In genomic region chr1:231395051-231395995, GRCh38 we compare ENCODE assay signal across 8 cellular contexts. TPM values are rescaled to one million over a fixed set of nuclear protein-coding genes. Genes with fewer than 3 reads are reported as not detected.
DNase-seq lines count a peak whose midpoint lies in the region; ATAC-seq and TF ChIP-seq lines count a peak whose summit lies in the region.

No MANE protein-coding gene starts in this region.

- intact Hi-C loops in Calu3 (cut with micrococcal nuclease; ENCODE audit: unreplicated experiment), result loop anchor here (2.0 kb wide), 2 partner anchors 13 to 23 kb away; no protein-coding TSS in a partner anchor

- TF ChIP-seq CTCF in Calu3 (IDR thresholded peaks at IDR 0.05; ENCODE audit: unreplicated experiment), result no peak
- no peak for TF ChIP-seq CTCF in RWPE2 (IDR thresholded peaks at IDR 0.05; ENCODE audit: poor library complexity, severe bottlenecking)
- TF ChIP-seq CTCF in fibroblast of the aortic adventitia (IDR thresholded peaks at IDR 0.05; ENCODE audit: insufficient read depth, low read length), result no peak

- H3K9me3 Mint-ChIP-seq in Calu3 (ENCODE audit: low read depth, unreplicated experiment), result no peaks in the 10 kb centered on the region

- H3K27me3 Mint-ChIP-seq in Calu3 (ENCODE audit: unreplicated experiment), result no peaks in the 10 kb centered on the region

- no peaks in the 10 kb centered on the region for H3K9me3 ChIP-seq in RWPE2 (ENCODE audit: severe bottlenecking)

- H3K4me3 Mint-ChIP-seq in Calu3 (ENCODE audit: low read depth, unreplicated experiment), result peak overlapping the region; percentile 50

- peaks cover under 1% of the 10 kb centered on the region; the same call in 1 of the 2 replicates for H3K36me3 ChIP-seq in RWPE2 (ENCODE audit: low read depth)

- no peaks in the 10 kb centered on the region for H3K27me3 ChIP-seq in RWPE2 (ENCODE audit: insufficient read depth, poor library complexity, severe bottlenecking)

- H3K4me1 ChIP-seq in RWPE2 (ENCODE audit: insufficient read depth, poor library complexity, severe bottlenecking), result peaks cover 29% of the 10 kb centered on the region

- DNase-seq in Calu3 (peak; percentile 47), RWPE2 (ENCODE audit: low spot score) (no peak), fibroblast of the aortic adventitia (ENCODE audit: low read depth) (peak; percentile 99), pons (ENCODE audit: low spot score) (peak; percentile 59), AML-193 (lab: John Stamatoyannopoulos, UW) (no peak)

- peak; percentile 95 for ATAC-seq in RWPE2 (ENCODE audit: low read depth)
- no peak for ATAC-seq in GM18519 (IDR thresholded peaks at IDR 0.05; ENCODE audit: low FRiP score, unreplicated experiment)
- no peak for ATAC-seq in GM18505 (IDR thresholded peaks at IDR 0.05; ENCODE audit: unreplicated experiment)
- no peak for ATAC-seq in GM18511 (IDR thresholded peaks at IDR 0.05; ENCODE audit: unreplicated experiment)

- H3K4me1 Mint-ChIP-seq in Calu3 (ENCODE audit: low read depth, unreplicated experiment), result peaks cover 83% of the 10 kb centered on the region

- CTCF ChIA-PET in Calu3 (lab: Charles Lee), result interaction anchor here (1.1 kb wide), 1 partner anchor 10 kb away, joined by 4 read pairs; no protein-coding TSS in a partner anchor

- H3K27ac ChIP-seq in RWPE2 (ENCODE audit: poor library complexity, severe bottlenecking), result peak overlapping the region; percentile 94

- no peak for TF ChIP-seq POLR2A in GM18505 (IDR thresholded peaks at IDR 0.05; ENCODE audit: borderline replicate concordance, extremely low read depth, insufficient read depth, insufficient read length)

- BruUV-seq in Calu3 (replicated peaks; lab: Mats Ljungman, UMichigan), result TSS peak; percentile 91

- H3K36me3 Mint-ChIP-seq in Calu3 (ENCODE audit: insufficient read depth, unreplicated experiment), result peaks cover 9% of the 10 kb centered on the region

- no peak overlapping the region for H3K4me3 ChIP-seq in RWPE2 (ENCODE audit: severe bottlenecking)
- peak overlapping the region; percentile 1 for H3K4me3 ChIP-seq in fibroblast of the aortic adventitia (ENCODE audit: low read depth, low read length)

- H3K27ac Mint-ChIP-seq in Calu3 (ENCODE audit: unreplicated experiment), result peak overlapping the region; percentile 78

RNA-seq across cellular contexts. Expression of gene EGLN1, which starts 26.8 kb away (rescaled TPM):
- total RNA-seq in Calu3 (2022) (33.3 and 34.9 TPM in 2 replicates), fibroblast of the aortic adventitia (ENCODE audit: low replicate concordance) (31.2 and 44.1 TPM in 2 replicates)

RNA-seq across cellular contexts. Expression of gene SPRTN, which starts 57.2 kb away (rescaled TPM):
- total RNA-seq in Calu3 (2022) (17.4 and 19.7 TPM in 2 replicates), fibroblast of the aortic adventitia (ENCODE audit: low replicate concordance) (17.2 and 33.6 TPM in 2 replicates)

RNA-seq across cellular contexts. Expression of gene EXOC8, which starts 57.7 kb away (rescaled TPM):
- total RNA-seq in Calu3 (2022) (24.5 and 26.2 TPM in 2 replicates), fibroblast of the aortic adventitia (ENCODE audit: low replicate concordance) (18.6 and 19.3 TPM in 2 replicates)

Comparison
In these comparisons a context has a peak if more than half of its experiments do, and no peak if none do; other contexts are left out.
1. DNase-seq: peak in Calu3 (single experiment), fibroblast of the aortic adventitia (single experiment) and pons (single experiment); none in RWPE2 (single experiment) and AML-193 (0 of 2).